Comparison of ENCODE assay signal across 8 cellular contexts in genomic region chr14:71320734-71321555, GRCh38. TPM values are rescaled to one million over a fixed set of nuclear protein-coding genes. Genes with fewer than 3 reads are reported as not detected.
DNase-seq lines count a peak whose midpoint lies in the region; ATAC-seq and TF ChIP-seq lines count a peak whose summit lies in the region.

No MANE protein-coding gene starts in this region.

- H3K36me3 Mint-ChIP-seq in activated naive CD8-positive, alpha-beta T cell: no peaks in the 10 kb centered on the region
- H3K36me3 Mint-ChIP-seq in osteocyte (ENCODE audit: unreplicated experiment): peaks cover 4% of the 10 kb centered on the region

- peak overlapping the region; percentile 97 for H3K27ac Mint-ChIP-seq in activated naive CD8-positive, alpha-beta T cell
- peak overlapping the region; percentile 95 for H3K27ac Mint-ChIP-seq in osteocyte (ENCODE audit: unreplicated experiment)

- H3K36me3 ChIP-seq in SJCRH30 (no peaks in the 10 kb centered on the region), tibial artery (no peaks in the 10 kb centered on the region)

- H3K4me1 ChIP-seq in SJCRH30: no peaks in the 10 kb centered on the region
- H3K4me1 ChIP-seq in tibial artery: peaks cover 0 to 30% (median 17%) of the 10 kb centered on the region in 4 donors

- H3K27ac ChIP-seq in SJCRH30 (peak overlapping the region; percentile 82), tibial artery (peak overlapping the region; percentile 99 to 100)

- no peaks in the 10 kb centered on the region for H3K9me3 ChIP-seq in SJCRH30 (replicated peaks)
- H3K9me3 ChIP-seq in tibial artery: no peaks in the 10 kb centered on the region

- H3K27me3 ChIP-seq in SJCRH30: no peaks in the 10 kb centered on the region
- no peaks in the 10 kb centered on the region for H3K27me3 ChIP-seq in tibial artery

- ATAC-seq in GM18907 (IDR thresholded peaks at IDR 0.05; ENCODE audit: unreplicated experiment) (peak; percentile 35), HG03139 (IDR thresholded peaks at IDR 0.05; ENCODE audit: unreplicated experiment) (peak; percentile 25)

- intact Hi-C loops in head of caudate nucleus (cut with DNase I) (loop anchor here (10.0 kb wide), 4 partner anchors 144 to 434 kb away; no protein-coding TSS in a partner anchor), tibial artery (cut with DNase I; ENCODE audit: low total_unique reads) (loop anchor here (2.0 to 5.0 kb wide), 3 partner anchors 38 to 431 kb away; no protein-coding TSS in a partner anchor)

- TF ChIP-seq CTCF in osteocyte (IDR thresholded peaks at IDR 0.05): no peak
- TF ChIP-seq CTCF in tibial artery (IDR thresholded peaks at IDR 0.05): no peak

- H3K4me3 Mint-ChIP-seq in activated naive CD8-positive, alpha-beta T cell: peak overlapping the region; percentile 90
- H3K4me3 Mint-ChIP-seq in osteocyte (ENCODE audit: unreplicated experiment): peak overlapping the region; percentile 94

- H3K9me3 Mint-ChIP-seq in activated naive CD8-positive, alpha-beta T cell (ENCODE audit: low read depth): no peaks in the 10 kb centered on the region
- H3K9me3 Mint-ChIP-seq in osteocyte (ENCODE audit: unreplicated experiment): no peaks in the 10 kb centered on the region

- H3K4me1 Mint-ChIP-seq in activated naive CD8-positive, alpha-beta T cell (ENCODE audit: low read depth): peaks cover 49% of the 10 kb centered on the region
- peaks cover 44% of the 10 kb centered on the region for H3K4me1 Mint-ChIP-seq in osteocyte (ENCODE audit: unreplicated experiment)

- H3K27me3 Mint-ChIP-seq in activated naive CD8-positive, alpha-beta T cell: no peaks in the 10 kb centered on the region
- no peaks in the 10 kb centered on the region for H3K27me3 Mint-ChIP-seq in osteocyte (ENCODE audit: unreplicated experiment)

- peak; percentile 86 for DNase-seq in AG08396 (ENCODE audit: low spot score)
- DNase-seq in SJCRH30: peak; percentile 50 to 63
- peak in 41 of 42 donors; percentile 22 to 84 (median 61) for DNase-seq in head of caudate nucleus
- peak; percentile 86 for DNase-seq in osteocyte (ENCODE audit: extremely low spot score, unreplicated experiment)
- peak; percentile 40 to 79 for DNase-seq in tibial artery

- peak overlapping the region; percentile 86 for H3K4me3 ChIP-seq in SJCRH30
- H3K4me3 ChIP-seq in tibial artery: peak overlapping the region; percentile 91 to 98

RNA-seq across cellular contexts. Expression of gene SIPA1L1, which starts 0.7 kb away (rescaled TPM):
- 16.2 and 17.6 TPM in 2 replicates for total RNA-seq in SJCRH30 (2014; rRNA removed; shearing (Covaris generic))
- total RNA-seq in osteocyte: 65.0 and 67.4 TPM in 2 replicates

Comparison
In these comparisons a context has a peak if more than half of its experiments do, and no peak if none do; other contexts are left out.
1. Peak in every context shown above with its lines: DNase-seq, ATAC-seq, H3K4me3 ChIP-seq and H3K27ac ChIP-seq.